ENCODE assay signal across 2 cellular contexts in the genomic region with DNA sequence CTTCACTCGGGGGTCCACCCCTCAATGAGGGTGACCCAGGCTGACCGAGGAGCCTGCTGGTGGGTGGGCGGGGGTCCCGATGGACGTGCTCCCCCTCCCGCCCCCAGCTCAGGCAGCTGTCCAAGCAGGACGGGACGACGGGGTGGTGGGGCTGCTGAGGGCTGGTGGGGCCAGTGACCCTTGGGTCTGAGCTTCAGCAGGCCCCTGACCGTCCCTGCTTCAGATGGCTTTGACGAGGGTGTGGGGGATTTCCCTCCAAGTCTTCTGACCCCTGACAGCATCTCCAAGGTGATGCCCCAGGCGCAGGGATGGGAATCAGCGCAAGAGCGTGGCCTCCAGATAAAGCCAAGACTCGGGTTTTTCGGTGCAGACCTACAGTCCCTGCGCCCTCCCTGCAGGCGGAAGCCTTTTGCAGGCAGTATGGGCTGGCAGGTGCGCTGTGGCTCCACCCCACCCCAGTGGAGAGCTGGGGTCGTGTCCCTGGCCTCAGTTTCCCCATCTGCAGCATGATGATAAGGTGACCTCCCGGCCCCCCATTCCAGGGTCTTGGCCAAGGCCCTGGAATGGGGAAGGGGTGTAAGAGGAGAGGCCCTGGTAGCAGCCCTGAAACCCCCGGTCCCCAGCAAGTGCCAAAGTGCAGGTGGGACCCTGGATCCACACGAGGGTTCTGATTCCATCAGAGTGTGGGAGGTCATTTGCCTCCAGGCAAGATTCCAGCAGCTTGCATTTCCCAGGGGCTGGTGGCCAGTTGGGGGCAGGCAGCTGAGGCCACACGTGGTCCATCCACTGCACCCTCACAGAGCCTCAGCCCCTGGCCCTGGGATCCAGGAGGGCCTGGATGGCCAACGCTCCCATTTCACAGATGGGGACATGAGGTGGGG.
TF ChIP-seq lines count a peak whose summit lies in the region.

No MANE protein-coding gene starts in this region.

TF ChIP-seq in HEK293, 187 proteins besides CTCF, POLR2A, EP300 and RAD21:
- TF ChIP-seq, protein P1, sequence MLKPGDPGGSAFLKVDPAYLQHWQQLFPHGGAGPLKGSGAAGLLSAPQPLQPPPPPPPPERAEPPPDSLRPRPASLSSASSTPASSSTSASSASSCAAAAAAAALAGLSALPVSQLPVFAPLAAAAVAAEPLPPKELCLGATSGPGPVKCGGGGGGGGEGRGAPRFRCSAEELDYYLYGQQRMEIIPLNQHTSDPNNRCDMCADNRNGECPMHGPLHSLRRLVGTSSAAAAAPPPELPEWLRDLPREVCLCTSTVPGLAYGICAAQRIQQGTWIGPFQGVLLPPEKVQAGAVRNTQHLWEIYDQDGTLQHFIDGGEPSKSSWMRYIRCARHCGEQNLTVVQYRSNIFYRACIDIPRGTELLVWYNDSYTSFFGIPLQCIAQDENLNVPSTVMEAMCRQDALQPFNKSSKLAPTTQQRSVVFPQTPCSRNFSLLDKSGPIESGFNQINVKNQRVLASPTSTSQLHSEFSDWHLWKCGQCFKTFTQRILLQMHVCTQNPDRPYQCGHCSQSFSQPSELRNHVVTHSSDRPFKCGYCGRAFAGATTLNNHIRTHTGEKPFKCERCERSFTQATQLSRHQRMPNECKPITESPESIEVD (tag by site-specific recombination; IDR thresholded peaks at IDR 0.05): no peak
- TF ChIP-seq, protein P2, sequence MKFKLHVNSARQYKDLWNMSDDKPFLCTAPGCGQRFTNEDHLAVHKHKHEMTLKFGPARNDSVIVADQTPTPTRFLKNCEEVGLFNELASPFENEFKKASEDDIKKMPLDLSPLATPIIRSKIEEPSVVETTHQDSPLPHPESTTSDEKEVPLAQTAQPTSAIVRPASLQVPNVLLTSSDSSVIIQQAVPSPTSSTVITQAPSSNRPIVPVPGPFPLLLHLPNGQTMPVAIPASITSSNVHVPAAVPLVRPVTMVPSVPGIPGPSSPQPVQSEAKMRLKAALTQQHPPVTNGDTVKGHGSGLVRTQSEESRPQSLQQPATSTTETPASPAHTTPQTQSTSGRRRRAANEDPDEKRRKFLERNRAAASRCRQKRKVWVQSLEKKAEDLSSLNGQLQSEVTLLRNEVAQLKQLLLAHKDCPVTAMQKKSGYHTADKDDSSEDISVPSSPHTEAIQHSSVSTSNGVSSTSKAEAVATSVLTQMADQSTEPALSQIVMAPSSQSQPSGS (tag by site-specific recombination; IDR thresholded peaks at IDR 0.05; ENCODE audit: low read depth): no peak
- TF ChIP-seq ZNF600 (tag by site-specific recombination; IDR thresholded peaks at IDR 0.05) (peak; percentile 46; the same call in 1 of the 2 replicates), ZFHX2 (tag by site-specific recombination; conservative IDR thresholded peaks at IDR 0.05) (0 out of 2 replicates have a peak, but pooled peaks have one; percentile 24), ZNF16 (tag by site-specific recombination; IDR thresholded peaks at IDR 0.05; ENCODE audit: low read depth) (no peak), ZNF239 (tag by site-specific recombination; IDR thresholded peaks at IDR 0.05) (no peak)
- TF ChIP-seq, protein P3, sequence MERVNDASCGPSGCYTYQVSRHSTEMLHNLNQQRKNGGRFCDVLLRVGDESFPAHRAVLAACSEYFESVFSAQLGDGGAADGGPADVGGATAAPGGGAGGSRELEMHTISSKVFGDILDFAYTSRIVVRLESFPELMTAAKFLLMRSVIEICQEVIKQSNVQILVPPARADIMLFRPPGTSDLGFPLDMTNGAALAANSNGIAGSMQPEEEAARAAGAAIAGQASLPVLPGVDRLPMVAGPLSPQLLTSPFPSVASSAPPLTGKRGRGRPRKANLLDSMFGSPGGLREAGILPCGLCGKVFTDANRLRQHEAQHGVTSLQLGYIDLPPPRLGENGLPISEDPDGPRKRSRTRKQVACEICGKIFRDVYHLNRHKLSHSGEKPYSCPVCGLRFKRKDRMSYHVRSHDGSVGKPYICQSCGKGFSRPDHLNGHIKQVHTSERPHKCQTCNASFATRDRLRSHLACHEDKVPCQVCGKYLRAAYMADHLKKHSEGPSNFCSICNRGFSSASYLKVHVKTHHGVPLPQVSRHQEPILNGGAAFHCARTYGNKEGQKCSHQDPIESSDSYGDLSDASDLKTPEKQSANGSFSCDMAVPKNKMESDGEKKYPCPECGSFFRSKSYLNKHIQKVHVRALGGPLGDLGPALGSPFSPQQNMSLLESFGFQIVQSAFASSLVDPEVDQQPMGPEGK (tag by site-specific recombination; IDR thresholded peaks at IDR 0.05): peak; percentile 53; the same call in 1 of the 2 replicates

TF ChIP-seq in GM12878, 131 proteins besides CTCF, POLR2A, EP300 and RAD21:
- TF ChIP-seq NFXL1 (IDR thresholded peaks at IDR 0.05; ENCODE audit: borderline replicate concordance) (no peak), NFIC (IDR thresholded peaks at IDR 0.05; ENCODE audit: low read depth, low read length) (no peak), IRF4 (IDR thresholded peaks at IDR 0.05; ENCODE audit: low read depth, low read length) (no peak), BACH1 (IDR thresholded peaks at IDR 0.05; ENCODE audit: borderline replicate concordance) (no peak), YY1 (IDR thresholded peaks at IDR 0.05; ENCODE audit: low read depth, low read length) (no peak), SUZ12 (IDR thresholded peaks at IDR 0.05; ENCODE audit: unreplicated experiment) (no peak), ASH2L (IDR thresholded peaks at IDR 0.05; ENCODE audit: borderline replicate concordance, low read depth) (no peak), NR2C2 (IDR thresholded peaks at IDR 0.05; ENCODE audit: borderline replicate concordance, control insufficient read depth, insufficient read length, low read depth) (no peak), RELA (IDR thresholded peaks at IDR 0.05; ENCODE audit: borderline replicate concordance, partially characterized antibody) (no peak)
- TF ChIP-seq, protein P4, sequence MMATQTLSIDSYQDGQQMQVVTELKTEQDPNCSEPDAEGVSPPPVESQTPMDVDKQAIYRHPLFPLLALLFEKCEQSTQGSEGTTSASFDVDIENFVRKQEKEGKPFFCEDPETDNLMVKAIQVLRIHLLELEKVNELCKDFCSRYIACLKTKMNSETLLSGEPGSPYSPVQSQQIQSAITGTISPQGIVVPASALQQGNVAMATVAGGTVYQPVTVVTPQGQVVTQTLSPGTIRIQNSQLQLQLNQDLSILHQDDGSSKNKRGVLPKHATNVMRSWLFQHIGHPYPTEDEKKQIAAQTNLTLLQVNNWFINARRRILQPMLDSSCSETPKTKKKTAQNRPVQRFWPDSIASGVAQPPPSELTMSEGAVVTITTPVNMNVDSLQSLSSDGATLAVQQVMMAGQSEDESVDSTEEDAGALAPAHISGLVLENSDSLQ (IDR thresholded peaks at IDR 0.05): no peak
- TF ChIP-seq, protein P5, sequence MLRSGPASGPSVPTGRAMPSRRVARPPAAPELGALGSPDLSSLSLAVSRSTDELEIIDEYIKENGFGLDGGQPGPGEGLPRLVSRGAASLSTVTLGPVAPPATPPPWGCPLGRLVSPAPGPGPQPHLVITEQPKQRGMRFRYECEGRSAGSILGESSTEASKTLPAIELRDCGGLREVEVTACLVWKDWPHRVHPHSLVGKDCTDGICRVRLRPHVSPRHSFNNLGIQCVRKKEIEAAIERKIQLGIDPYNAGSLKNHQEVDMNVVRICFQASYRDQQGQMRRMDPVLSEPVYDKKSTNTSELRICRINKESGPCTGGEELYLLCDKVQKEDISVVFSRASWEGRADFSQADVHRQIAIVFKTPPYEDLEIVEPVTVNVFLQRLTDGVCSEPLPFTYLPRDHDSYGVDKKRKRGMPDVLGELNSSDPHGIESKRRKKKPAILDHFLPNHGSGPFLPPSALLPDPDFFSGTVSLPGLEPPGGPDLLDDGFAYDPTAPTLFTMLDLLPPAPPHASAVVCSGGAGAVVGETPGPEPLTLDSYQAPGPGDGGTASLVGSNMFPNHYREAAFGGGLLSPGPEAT (IDR thresholded peaks at IDR 0.05; ENCODE audit: low read depth): no peak
- TF ChIP-seq, protein P6, sequence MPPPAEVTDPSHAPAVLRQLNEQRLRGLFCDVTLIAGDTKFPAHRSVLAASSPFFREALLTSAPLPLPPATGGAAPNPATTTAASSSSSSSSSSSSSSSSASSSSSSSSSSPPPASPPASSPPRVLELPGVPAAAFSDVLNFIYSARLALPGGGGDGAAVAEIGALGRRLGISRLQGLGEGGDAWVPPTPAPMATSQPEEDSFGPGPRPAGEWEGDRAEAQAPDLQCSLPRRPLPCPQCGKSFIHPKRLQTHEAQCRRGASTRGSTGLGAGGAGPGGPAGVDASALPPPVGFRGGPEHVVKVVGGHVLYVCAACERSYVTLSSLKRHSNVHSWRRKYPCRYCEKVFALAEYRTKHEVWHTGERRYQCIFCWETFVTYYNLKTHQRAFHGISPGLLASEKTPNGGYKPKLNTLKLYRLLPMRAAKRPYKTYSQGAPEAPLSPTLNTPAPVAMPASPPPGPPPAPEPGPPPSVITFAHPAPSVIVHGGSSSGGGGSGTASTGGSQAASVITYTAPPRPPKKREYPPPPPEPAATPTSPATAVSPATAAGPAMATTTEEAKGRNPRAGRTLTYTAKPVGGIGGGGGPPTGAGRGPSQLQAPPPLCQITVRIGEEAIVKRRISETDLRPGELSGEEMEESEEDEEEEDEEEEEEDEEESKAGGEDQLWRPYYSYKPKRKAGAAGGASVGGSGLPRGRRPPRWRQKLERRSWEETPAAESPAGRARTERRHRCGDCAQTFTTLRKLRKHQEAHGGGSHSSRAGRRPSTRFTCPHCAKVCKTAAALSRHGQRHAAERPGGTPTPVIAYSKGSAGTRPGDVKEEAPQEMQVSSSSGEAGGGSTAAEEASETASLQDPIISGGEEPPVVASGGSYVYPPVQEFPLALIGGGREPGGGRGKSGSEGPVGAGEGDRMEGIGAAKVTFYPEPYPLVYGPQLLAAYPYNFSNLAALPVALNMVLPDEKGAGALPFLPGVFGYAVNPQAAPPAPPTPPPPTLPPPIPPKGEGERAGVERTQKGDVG (CRISPR knock-in tag; IDR thresholded peaks at IDR 0.05): no peak
